In the genomic region with DNA sequence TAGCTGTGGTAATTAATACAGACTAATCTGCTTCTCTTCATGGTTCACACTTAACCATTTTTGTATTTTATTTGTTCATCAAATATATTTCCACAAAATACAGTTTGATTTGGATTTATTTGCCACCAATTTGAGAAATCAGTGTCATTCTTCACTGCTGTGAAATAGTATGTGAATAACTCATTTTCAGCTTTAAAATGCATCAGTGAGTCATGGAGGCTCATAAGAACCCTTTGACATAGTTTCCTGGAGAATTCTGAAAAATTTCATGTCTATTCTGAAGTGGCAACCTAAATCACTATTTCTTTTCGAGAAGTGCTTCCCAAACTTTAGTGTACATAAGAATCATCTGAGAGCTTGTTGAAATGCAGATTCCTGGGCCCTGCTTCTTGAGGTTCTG, we compare ENCODE assay signal across 17 cellular contexts.
A peak's percentile ranks its signal among the peaks of the same experiment; 100 is the strongest.
DNase-seq lines count a peak whose midpoint lies in the region; ATAC-seq and TF ChIP-seq lines count a peak whose summit lies in the region.
"Had no signal": no experiment of that assay in that cellular context is flagged by ENCODE, and none has a peak within 500 bp of the region (broad histone marks: within the 10 kb centered on the region; RNA-seq: fewer than 3 reads in every experiment).

No MANE protein-coding gene starts in this region.

- no peaks in the 10 kb centered on the region for H3K9me3 ChIP-seq in IMR-90 (ENCODE audit: control insufficient read depth, insufficient read depth, low read length)
- H3K9me3 ChIP-seq: esophagus squamous epithelium, stomach had no signal

- no peak overlapping the region for H3K23ac ChIP-seq in IMR-90 (ENCODE audit: low read depth, low read length)

- DNase-seq in IMR-90: peak; percentile 5
- DNase-seq in cardiac fibroblast (ENCODE audit: low read depth in 2 of 2): peak; percentile 33 to 46
- DNase-seq in fibroblast of villous mesenchyme (ENCODE audit: low read depth): peak; percentile 5
- DNase-seq in germinal center (ENCODE audit: low spot score): no peak
- no peak for DNase-seq in NCI-H774 (lab: John Stamatoyannopoulos, UW)
- no peak for DNase-seq in CD1c-positive myeloid dendritic cell (ENCODE audit: extremely low spot score)
- no peak for DNase-seq in erythroblast (lab: John Stamatoyannopoulos, UW)
- DNase-seq: 8988T; activated CD4-positive, CD25-positive, alpha-beta regulatory T cell treated with anti-CD3 and anti-CD28 coated beads, Interleukin-2, amount 50 U/mL, for 72 hours; brain microvascular endothelial cell; esophagus squamous epithelium; NCI-H1694; posterior cingulate gyrus; stomach; T1000; upper lobe of left lung had no signal

- no peak overlapping the region for H3K56ac ChIP-seq in IMR-90 (ENCODE audit: extremely low read depth, insufficient read depth, low read length)

- H2AK5ac ChIP-seq in IMR-90 (ENCODE audit: low read depth, low read length): no peak overlapping the region

- peak overlapping the region; percentile 30; the same call in 1 of the 2 replicates for H3K4me3 ChIP-seq in ACC112 (ENCODE audit: low read depth, low read length)
- H3K4me3 ChIP-seq in IMR-90 (ENCODE audit: insufficient read depth, low read depth, low read length): no peak overlapping the region
- no peak overlapping the region for H3K4me3 ChIP-seq in cardiac fibroblast (replicated peaks in 1 of 2; ENCODE audit: low read depth in 2 of 2, low read length in 2 of 2)
- no peak overlapping the region for H3K4me3 ChIP-seq in fibroblast of villous mesenchyme (ENCODE audit: low read depth, low read length)
- H3K4me3 ChIP-seq: esophagus squamous epithelium, stomach, upper lobe of left lung had no signal

- no peak for TF ChIP-seq POLR2A in IMR-90 (IDR thresholded peaks at IDR 0.05; ENCODE audit: low read depth, low read length)
- no peak for TF ChIP-seq POLR2A in erythroblast (IDR thresholded peaks at IDR 0.05; ENCODE audit: low read length)

- no peak overlapping the region for H2BK120ac ChIP-seq in IMR-90 (ENCODE audit: low read depth, low read length)

- no peak for ATAC-seq in IMR-90 (ENCODE audit: low read depth)

- TF ChIP-seq RAD21 in IMR-90 (IDR thresholded peaks at IDR 0.05; ENCODE audit: low read length): no peak

- H3K27ac ChIP-seq in ACC112 (ENCODE audit: low read depth, low read length) (peak overlapping the region; percentile 67), IMR-90 (ENCODE audit: insufficient read depth, low read length) (no peak overlapping the region)
- H3K27ac ChIP-seq: brain microvascular endothelial cell, stomach, upper lobe of left lung had no signal

- no CpG with 5 or more reads among the region's 1 CpG for WGBS in IMR-90 (ENCODE audit: extremely low coverage in 2 of 2, insufficient read length in 1 of 2), 2 experiments

- H4K8ac ChIP-seq in IMR-90 (ENCODE audit: low read depth in 2 of 2, low read length in 2 of 2): no peak overlapping the region

- dilution Hi-C loops in IMR-90 (cut with HindIII; ENCODE audit: low sequenced_read_pairs, unreplicated experiment): no loop called here

- H2BK15ac ChIP-seq in IMR-90 (ENCODE audit: low read depth, low read length): no peak overlapping the region

- H3K36me3 ChIP-seq in ACC112 (ENCODE audit: insufficient read depth, low read length) (no peaks in the 10 kb centered on the region), IMR-90 (ENCODE audit: control insufficient read depth, insufficient read depth, low read length) (no peaks in the 10 kb centered on the region)
- H3K36me3 ChIP-seq: brain microvascular endothelial cell, esophagus squamous epithelium, stomach, upper lobe of left lung had no signal

- H3K4me2 ChIP-seq in IMR-90 (ENCODE audit: low read depth, low read length): no peak overlapping the region

- no peak overlapping the region for H3K18ac ChIP-seq in IMR-90 (ENCODE audit: low read depth, low read length)

- no peak overlapping the region for H2BK5ac ChIP-seq in IMR-90 (ENCODE audit: low read depth, low read length, poor library complexity, severe bottlenecking)

- in situ Hi-C loops in IMR-90 (cut with MboI; ENCODE audit: low sequenced_read_pairs): no loop called here

- H2BK20ac ChIP-seq in IMR-90 (ENCODE audit: low read depth, low read length): no peak overlapping the region

- no peaks in the 10 kb centered on the region for H3K9me1 ChIP-seq in IMR-90 (ENCODE audit: insufficient read depth, low read length)

- no peak overlapping the region for H3K9ac ChIP-seq in IMR-90 (ENCODE audit: low read depth, low read length)

- H3K27me3 ChIP-seq in ACC112 (ENCODE audit: insufficient read depth, low read length): no peaks in the 10 kb centered on the region
- H3K27me3 ChIP-seq in IMR-90 (ENCODE audit: control insufficient read depth, insufficient read depth, low read length): no peaks in the 10 kb centered on the region
- H3K27me3 ChIP-seq: brain microvascular endothelial cell, esophagus squamous epithelium, stomach, upper lobe of left lung had no signal

- no peak overlapping the region for H3K4ac ChIP-seq in IMR-90 (ENCODE audit: low read depth, low read length)

- TF ChIP-seq CTCF in IMR-90 (conservative IDR thresholded peaks at IDR 0.05; ENCODE audit: low read depth, low read length) (no peak), cardiac fibroblast (IDR thresholded peaks at IDR 0.05; ENCODE audit: low read depth, low read length) (no peak), fibroblast of villous mesenchyme (IDR thresholded peaks at IDR 0.05; ENCODE audit: insufficient read depth, low read depth, low read length) (no peak)

- H4K91ac ChIP-seq in IMR-90 (ENCODE audit: insufficient read depth, low read depth, low read length): no peak overlapping the region

- intact Hi-C loops in IMR-90 (cut with micrococcal nuclease): no loop called here

- CTCF ChIA-PET in IMR-90 (lab: Yijun Ruan, JAX): no interaction called here

- H4K5ac ChIP-seq in IMR-90 (ENCODE audit: low read depth, low read length): no peak overlapping the region

- BruUV-seq in IMR-90 (replicated peaks; lab: Mats Ljungman, UMichigan): no TSS peak

- H3K79me1 ChIP-seq in IMR-90 (ENCODE audit: low read depth in 1 of 2, low read length in 2 of 2): no peaks in the 10 kb centered on the region

- H2AFZ ChIP-seq in ACC112 (ENCODE audit: low read length, unreplicated experiment) (peak overlapping the region; percentile 94), IMR-90 (replicated peaks; ENCODE audit: low read length, poor library complexity) (no peak overlapping the region)

- no peak overlapping the region for H2AK9ac ChIP-seq in IMR-90 (replicated peaks; ENCODE audit: low read depth, low read length, poor library complexity)

- POLR2A ChIA-PET in IMR-90 (lab: Charles Lee; ENCODE audit: unreplicated experiment): no interaction called here

- H3K4me1 ChIP-seq in ACC112 (ENCODE audit: control insufficient read depth, insufficient read depth, low read length, unreplicated experiment): peaks cover 43% of the 10 kb centered on the region
- H3K4me1 ChIP-seq in IMR-90 (ENCODE audit: control insufficient read depth, insufficient read depth, low read length): no peaks in the 10 kb centered on the region
- H3K4me1 ChIP-seq: stomach, upper lobe of left lung had no signal

- H3K79me2 ChIP-seq in ACC112 (ENCODE audit: control insufficient read depth, insufficient read depth, low read length, unreplicated experiment): no peaks in the 10 kb centered on the region

- H3K14ac ChIP-seq in IMR-90 (replicated peaks; ENCODE audit: low read depth, low read length): no peak overlapping the region

- no peaks in the 10 kb centered on the region for H4K20me1 ChIP-seq in IMR-90 (ENCODE audit: insufficient read depth, low read length)

TF ChIP-seq in IMR-90, 13 proteins besides CTCF, POLR2A, EP300 and RAD21:
- TF ChIP-seq BHLHE40 (IDR thresholded peaks at IDR 0.05; ENCODE audit: low read depth, low read length): no peak
- TF ChIP-seq RCOR1 (IDR thresholded peaks at IDR 0.05; ENCODE audit: insufficient replicate concordance, low read length): no peak

Comparison
In these comparisons a context has a peak if more than half of its experiments do, and no peak if none do; other contexts are left out.
1. DNase-seq: peak in IMR-90 (single experiment), cardiac fibroblast (2 of 2) and fibroblast of villous mesenchyme (single experiment); none in germinal center (single experiment), NCI-H774 (single experiment), CD1c-positive myeloid dendritic cell (single experiment) and erythroblast (0 of 2).